24 cellular contexts compared by ENCODE assay signal in genomic region chr5:40271476-40271875, GRCh38.
"Had no signal": no experiment of that assay in that cellular context is flagged by ENCODE, and none has a peak within 500 bp of the region (broad histone marks: within the 10 kb centered on the region; RNA-seq: fewer than 3 reads in every experiment).

No MANE protein-coding gene starts in this region.

- H3K27ac Mint-ChIP-seq: dendritic cell treated with granulocyte-macrophage colony-stimulating factor and Interleukin-4, amounts not matched to agents 40 ng/mL and 50 ng/mL, for 4 days; effector memory CD8-positive, alpha-beta T cell; endodermal cell; immature natural killer cell had no signal

- H3K4me1 ChIP-seq: colonic mucosa, esophagus muscularis mucosa, foreskin keratinocyte, gastroesophageal sphincter, lower lobe of right lung had no signal

- H3K27me3 Mint-ChIP-seq: dendritic cell treated with granulocyte-macrophage colony-stimulating factor and Interleukin-4, amounts not matched to agents 40 ng/mL and 50 ng/mL, for 4 days; effector memory CD8-positive, alpha-beta T cell had no signal

- FAIRE-seq: endothelial cell of umbilical vein, frontal cortex, kidney had no signal

- H3K4me3 Mint-ChIP-seq: dendritic cell treated with granulocyte-macrophage colony-stimulating factor and Interleukin-4, amounts not matched to agents 40 ng/mL and 50 ng/mL, for 4 days; effector memory CD8-positive, alpha-beta T cell; endodermal cell; immature natural killer cell had no signal

- H3K9me3 Mint-ChIP-seq: dendritic cell treated with granulocyte-macrophage colony-stimulating factor and Interleukin-4, amounts not matched to agents 40 ng/mL and 50 ng/mL, for 4 days; effector memory CD8-positive, alpha-beta T cell; endodermal cell; immature natural killer cell had no signal

- H3K9me3 ChIP-seq: colonic mucosa, esophagus muscularis mucosa, gastroesophageal sphincter, heart left ventricle, lower lobe of right lung had no signal

- H3K4me2 ChIP-seq: hepatocyte had no signal

- H3K79me2 ChIP-seq: hepatocyte had no signal

- ATAC-seq: effector memory CD8-positive, alpha-beta T cell; foreskin keratinocyte; gastroesophageal sphincter; heart left ventricle; left colon; left lobe of liver; left ventricle myocardium superior; lower lobe of right lung had no signal

- DNase-seq: colonic mucosa; cortex of kidney; effector CD8-positive, alpha-beta T cell; effector memory CD8-positive, alpha-beta T cell; endodermal cell; foreskin keratinocyte; heart left ventricle; hypothalamus; immature natural killer cell; islet precursor cell; kidney; kidney glomerular epithelial cell; left colon; left ventricle myocardium superior; lower lobe of right lung; mesenchymal stem cell; midbrain had no signal

- H3K4me3 ChIP-seq: colonic mucosa, esophagus muscularis mucosa, gastroesophageal sphincter, heart left ventricle, hepatocyte, lower lobe of right lung had no signal

- H3K27me3 ChIP-seq: colonic mucosa, esophagus muscularis mucosa, foreskin keratinocyte, gastroesophageal sphincter, heart left ventricle, hepatocyte had no signal

- H2AFZ ChIP-seq: hepatocyte had no signal

- H3K36me3 Mint-ChIP-seq: immature natural killer cell had no signal

- H3K27ac ChIP-seq: colonic mucosa, esophagus muscularis mucosa, foreskin keratinocyte, gastroesophageal sphincter, heart left ventricle, hepatocyte, lower lobe of right lung had no signal

- H3K36me3 ChIP-seq: colonic mucosa, esophagus muscularis mucosa, gastroesophageal sphincter, heart left ventricle, lower lobe of right lung had no signal
